ENCODE assay signal across 1 cellular context in the genomic region with DNA sequence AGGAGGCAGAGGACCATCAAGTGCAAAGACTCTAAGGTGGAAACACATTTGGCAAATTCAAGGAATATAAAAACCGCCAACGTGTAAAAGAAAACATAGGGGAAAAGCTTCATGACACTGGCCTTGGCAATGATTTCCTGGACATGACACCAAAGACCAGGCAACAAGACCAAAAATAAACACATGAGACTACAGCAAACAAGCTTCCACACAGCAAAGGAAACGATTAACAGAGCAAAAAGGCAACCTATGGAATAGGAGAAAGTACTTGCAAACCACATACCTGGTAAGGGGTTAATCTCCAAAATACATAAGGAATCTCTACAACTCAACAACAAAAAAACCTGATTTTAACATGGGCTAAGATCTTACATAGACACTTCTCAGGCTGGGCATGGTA.
TF ChIP-seq lines count a peak whose summit lies in the region.

No MANE protein-coding gene starts in this region.

TF ChIP-seq in HepG2, 621 proteins besides CTCF, POLR2A, EP300 and RAD21 (continued from another document):
- 0 out of 2 replicates have a peak, but pooled peaks have one; percentile 25 for TF ChIP-seq FOXA1 (IDR thresholded peaks at IDR 0.05)
- TF ChIP-seq FOXA1 (CRISPR knock-in tag; IDR thresholded peaks at IDR 0.05), result peak; percentile 45; the same call in 1 of the 2 replicates
- TF ChIP-seq, protein P1, sequence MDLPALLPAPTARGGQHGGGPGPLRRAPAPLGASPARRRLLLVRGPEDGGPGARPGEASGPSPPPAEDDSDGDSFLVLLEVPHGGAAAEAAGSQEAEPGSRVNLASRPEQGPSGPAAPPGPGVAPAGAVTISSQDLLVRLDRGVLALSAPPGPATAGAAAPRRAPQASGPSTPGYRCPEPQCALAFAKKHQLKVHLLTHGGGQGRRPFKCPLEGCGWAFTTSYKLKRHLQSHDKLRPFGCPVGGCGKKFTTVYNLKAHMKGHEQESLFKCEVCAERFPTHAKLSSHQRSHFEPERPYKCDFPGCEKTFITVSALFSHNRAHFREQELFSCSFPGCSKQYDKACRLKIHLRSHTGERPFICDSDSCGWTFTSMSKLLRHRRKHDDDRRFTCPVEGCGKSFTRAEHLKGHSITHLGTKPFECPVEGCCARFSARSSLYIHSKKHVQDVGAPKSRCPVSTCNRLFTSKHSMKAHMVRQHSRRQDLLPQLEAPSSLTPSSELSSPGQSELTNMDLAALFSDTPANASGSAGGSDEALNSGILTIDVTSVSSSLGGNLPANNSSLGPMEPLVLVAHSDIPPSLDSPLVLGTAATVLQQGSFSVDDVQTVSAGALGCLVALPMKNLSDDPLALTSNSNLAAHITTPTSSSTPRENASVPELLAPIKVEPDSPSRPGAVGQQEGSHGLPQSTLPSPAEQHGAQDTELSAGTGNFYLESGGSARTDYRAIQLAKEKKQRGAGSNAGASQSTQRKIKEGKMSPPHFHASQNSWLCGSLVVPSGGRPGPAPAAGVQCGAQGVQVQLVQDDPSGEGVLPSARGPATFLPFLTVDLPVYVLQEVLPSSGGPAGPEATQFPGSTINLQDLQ (CRISPR knock-in tag; IDR thresholded peaks at IDR 0.05), result no peak
- peak; percentile 57 for TF ChIP-seq CREM (IDR thresholded peaks at IDR 0.05)
- no peak for TF ChIP-seq CREM (CRISPR knock-in tag; IDR thresholded peaks at IDR 0.05)
- no peak for TF ChIP-seq MAFG (CRISPR knock-in tag; IDR thresholded peaks at IDR 0.05)
- TF ChIP-seq ZSCAN12 (CRISPR knock-in tag; IDR thresholded peaks at IDR 0.05), result no peak
- peak; percentile 84 for TF ChIP-seq SKI (IDR thresholded peaks at IDR 0.05; ENCODE audit: partially characterized antibody)
- no peak for TF ChIP-seq ZSCAN22 (CRISPR knock-in tag; IDR thresholded peaks at IDR 0.05)
- TF ChIP-seq ZNF468 (CRISPR knock-in tag; IDR thresholded peaks at IDR 0.05), result no peak
- no peak for TF ChIP-seq RELA (CRISPR knock-in tag; IDR thresholded peaks at IDR 0.05)
- TF ChIP-seq FOXK1 (CRISPR knock-in tag; IDR thresholded peaks at IDR 0.05; ENCODE audit: borderline replicate concordance, low read depth), result peak; percentile 73; the same call in 1 of the 2 replicates
- no peak for TF ChIP-seq NFKBIZ (CRISPR knock-in tag; IDR thresholded peaks at IDR 0.05)
- TF ChIP-seq, protein P2, sequence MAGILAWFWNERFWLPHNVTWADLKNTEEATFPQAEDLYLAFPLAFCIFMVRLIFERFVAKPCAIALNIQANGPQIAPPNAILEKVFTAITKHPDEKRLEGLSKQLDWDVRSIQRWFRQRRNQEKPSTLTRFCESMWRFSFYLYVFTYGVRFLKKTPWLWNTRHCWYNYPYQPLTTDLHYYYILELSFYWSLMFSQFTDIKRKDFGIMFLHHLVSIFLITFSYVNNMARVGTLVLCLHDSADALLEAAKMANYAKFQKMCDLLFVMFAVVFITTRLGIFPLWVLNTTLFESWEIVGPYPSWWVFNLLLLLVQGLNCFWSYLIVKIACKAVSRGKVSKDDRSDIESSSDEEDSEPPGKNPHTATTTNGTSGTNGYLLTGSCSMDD (CRISPR knock-in tag; IDR thresholded peaks at IDR 0.05), result no peak
- TF ChIP-seq, protein P3, sequence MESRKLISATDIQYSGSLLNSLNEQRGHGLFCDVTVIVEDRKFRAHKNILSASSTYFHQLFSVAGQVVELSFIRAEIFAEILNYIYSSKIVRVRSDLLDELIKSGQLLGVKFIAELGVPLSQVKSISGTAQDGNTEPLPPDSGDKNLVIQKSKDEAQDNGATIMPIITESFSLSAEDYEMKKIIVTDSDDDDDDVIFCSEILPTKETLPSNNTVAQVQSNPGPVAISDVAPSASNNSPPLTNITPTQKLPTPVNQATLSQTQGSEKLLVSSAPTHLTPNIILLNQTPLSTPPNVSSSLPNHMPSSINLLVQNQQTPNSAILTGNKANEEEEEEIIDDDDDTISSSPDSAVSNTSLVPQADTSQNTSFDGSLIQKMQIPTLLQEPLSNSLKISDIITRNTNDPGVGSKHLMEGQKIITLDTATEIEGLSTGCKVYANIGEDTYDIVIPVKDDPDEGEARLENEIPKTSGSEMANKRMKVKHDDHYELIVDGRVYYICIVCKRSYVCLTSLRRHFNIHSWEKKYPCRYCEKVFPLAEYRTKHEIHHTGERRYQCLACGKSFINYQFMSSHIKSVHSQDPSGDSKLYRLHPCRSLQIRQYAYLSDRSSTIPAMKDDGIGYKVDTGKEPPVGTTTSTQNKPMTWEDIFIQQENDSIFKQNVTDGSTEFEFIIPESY (CRISPR knock-in tag; IDR thresholded peaks at IDR 0.05), result peak; percentile 81
- no peak for TF ChIP-seq NKX3-1 (CRISPR knock-in tag; IDR thresholded peaks at IDR 0.05)
- peak; percentile 38; the same call in 1 of the 2 replicates for TF ChIP-seq ATF1 (CRISPR knock-in tag; IDR thresholded peaks at IDR 0.05)
- peak; percentile 46; the same call in 1 of the 2 replicates for TF ChIP-seq FOXO1 (CRISPR knock-in tag; IDR thresholded peaks at IDR 0.05)
- TF ChIP-seq TBX2 (CRISPR knock-in tag; IDR thresholded peaks at IDR 0.05; ENCODE audit: borderline replicate concordance), result peak; percentile 52; the same call in 1 of the 2 replicates
- TF ChIP-seq, protein P4, sequence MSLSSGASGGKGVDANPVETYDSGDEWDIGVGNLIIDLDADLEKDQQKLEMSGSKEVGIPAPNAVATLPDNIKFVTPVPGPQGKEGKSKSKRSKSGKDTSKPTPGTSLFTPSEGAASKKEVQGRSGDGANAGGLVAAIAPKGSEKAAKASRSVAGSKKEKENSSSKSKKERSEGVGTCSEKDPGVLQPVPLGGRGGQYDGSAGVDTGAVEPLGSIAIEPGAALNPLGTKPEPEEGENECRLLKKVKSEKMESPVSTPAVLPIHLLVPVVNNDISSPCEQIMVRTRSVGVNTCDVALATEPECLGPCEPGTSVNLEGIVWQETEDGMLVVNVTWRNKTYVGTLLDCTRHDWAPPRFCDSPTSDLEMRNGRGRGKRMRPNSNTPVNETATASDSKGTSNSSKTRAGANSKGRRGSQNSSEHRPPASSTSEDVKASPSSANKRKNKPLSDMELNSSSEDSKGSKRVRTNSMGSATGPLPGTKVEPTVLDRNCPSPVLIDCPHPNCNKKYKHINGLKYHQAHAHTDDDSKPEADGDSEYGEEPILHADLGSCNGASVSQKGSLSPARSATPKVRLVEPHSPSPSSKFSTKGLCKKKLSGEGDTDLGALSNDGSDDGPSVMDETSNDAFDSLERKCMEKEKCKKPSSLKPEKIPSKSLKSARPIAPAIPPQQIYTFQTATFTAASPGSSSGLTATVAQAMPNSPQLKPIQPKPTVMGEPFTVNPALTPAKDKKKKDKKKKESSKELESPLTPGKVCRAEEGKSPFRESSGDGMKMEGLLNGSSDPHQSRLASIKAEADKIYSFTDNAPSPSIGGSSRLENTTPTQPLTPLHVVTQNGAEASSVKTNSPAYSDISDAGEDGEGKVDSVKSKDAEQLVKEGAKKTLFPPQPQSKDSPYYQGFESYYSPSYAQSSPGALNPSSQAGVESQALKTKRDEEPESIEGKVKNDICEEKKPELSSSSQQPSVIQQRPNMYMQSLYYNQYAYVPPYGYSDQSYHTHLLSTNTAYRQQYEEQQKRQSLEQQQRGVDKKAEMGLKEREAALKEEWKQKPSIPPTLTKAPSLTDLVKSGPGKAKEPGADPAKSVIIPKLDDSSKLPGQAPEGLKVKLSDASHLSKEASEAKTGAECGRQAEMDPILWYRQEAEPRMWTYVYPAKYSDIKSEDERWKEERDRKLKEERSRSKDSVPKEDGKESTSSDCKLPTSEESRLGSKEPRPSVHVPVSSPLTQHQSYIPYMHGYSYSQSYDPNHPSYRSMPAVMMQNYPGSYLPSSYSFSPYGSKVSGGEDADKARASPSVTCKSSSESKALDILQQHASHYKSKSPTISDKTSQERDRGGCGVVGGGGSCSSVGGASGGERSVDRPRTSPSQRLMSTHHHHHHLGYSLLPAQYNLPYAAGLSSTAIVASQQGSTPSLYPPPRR (CRISPR knock-in tag; IDR thresholded peaks at IDR 0.05; ENCODE audit: borderline replicate concordance), result peak; percentile 56; the same call in 1 of the 2 replicates
- TF ChIP-seq, protein P5, sequence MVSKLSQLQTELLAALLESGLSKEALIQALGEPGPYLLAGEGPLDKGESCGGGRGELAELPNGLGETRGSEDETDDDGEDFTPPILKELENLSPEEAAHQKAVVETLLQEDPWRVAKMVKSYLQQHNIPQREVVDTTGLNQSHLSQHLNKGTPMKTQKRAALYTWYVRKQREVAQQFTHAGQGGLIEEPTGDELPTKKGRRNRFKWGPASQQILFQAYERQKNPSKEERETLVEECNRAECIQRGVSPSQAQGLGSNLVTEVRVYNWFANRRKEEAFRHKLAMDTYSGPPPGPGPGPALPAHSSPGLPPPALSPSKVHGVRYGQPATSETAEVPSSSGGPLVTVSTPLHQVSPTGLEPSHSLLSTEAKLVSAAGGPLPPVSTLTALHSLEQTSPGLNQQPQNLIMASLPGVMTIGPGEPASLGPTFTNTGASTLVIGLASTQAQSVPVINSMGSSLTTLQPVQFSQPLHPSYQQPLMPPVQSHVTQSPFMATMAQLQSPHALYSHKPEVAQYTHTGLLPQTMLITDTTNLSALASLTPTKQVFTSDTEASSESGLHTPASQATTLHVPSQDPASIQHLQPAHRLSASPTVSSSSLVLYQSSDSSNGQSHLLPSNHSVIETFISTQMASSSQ (IDR thresholded peaks at IDR 0.05; ENCODE audit: low read depth), result no peak
- TF ChIP-seq, protein P5 (CRISPR knock-in tag; IDR thresholded peaks at IDR 0.05; ENCODE audit: borderline replicate concordance), result peak; percentile 30; the same call in 1 of the 2 replicates
- TF ChIP-seq, protein P6, sequence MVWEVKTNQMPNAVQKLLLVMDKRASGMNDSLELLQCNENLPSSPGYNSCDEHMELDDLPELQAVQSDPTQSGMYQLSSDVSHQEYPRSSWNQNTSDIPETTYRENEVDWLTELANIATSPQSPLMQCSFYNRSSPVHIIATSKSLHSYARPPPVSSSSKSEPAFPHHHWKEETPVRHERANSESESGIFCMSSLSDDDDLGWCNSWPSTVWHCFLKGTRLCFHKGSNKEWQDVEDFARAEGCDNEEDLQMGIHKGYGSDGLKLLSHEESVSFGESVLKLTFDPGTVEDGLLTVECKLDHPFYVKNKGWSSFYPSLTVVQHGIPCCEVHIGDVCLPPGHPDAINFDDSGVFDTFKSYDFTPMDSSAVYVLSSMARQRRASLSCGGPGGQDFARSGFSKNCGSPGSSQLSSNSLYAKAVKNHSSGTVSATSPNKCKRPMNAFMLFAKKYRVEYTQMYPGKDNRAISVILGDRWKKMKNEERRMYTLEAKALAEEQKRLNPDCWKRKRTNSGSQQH (CRISPR knock-in tag; IDR thresholded peaks at IDR 0.05; ENCODE audit: low read depth), result peak; percentile 33; the same call in 1 of the 2 replicates
